19 cellular contexts compared by ENCODE assay signal in genomic region chr11:118059231-118059940, GRCh38. TPM values are rescaled to one million over a fixed set of nuclear protein-coding genes. Genes with fewer than 3 reads are reported as not detected.
DNase-seq lines count a peak whose midpoint lies in the region; ATAC-seq and TF ChIP-seq lines count a peak whose summit lies in the region.
"Had no signal": no experiment of that assay in that cellular context is flagged by ENCODE, and none has a peak within 500 bp of the region (broad histone marks: within the 10 kb centered on the region; RNA-seq: fewer than 3 reads in every experiment).

No MANE protein-coding gene starts in this region.

- POLR2A ChIA-PET in activated CD8-positive, alpha-beta T cell treated with anti-CD3 and anti-CD28 coated beads, Interleukin-2, amount 10 ng/mL, durations not matched to agents 7 days and 5 days (lab: Charles Lee), result no interaction called here
- POLR2A ChIA-PET in activated CD8-positive, alpha-beta T cell treated with anti-CD3 and anti-CD28 coated beads for 36 hours (lab: Charles Lee), result interaction anchor here (1.4 kb wide), 1 partner anchor 16 kb away, joined by 3 read pairs; no protein-coding TSS in a partner anchor
- POLR2A ChIA-PET in HCT116 (lab: Charles Lee), result no interaction called here

- H3K9me3 ChIP-seq in HCT116 (ENCODE audit: control insufficient read depth in 1 of 2, insufficient read depth in 1 of 2, low read depth in 1 of 2, low read length in 2 of 2), result no peaks in the 10 kb centered on the region
- no peaks in the 10 kb centered on the region for H3K9me3 ChIP-seq in neural progenitor cell (ENCODE audit: low read depth)

- DNase-seq in activated CD8-positive, alpha-beta T cell treated with anti-CD3 and anti-CD28 coated beads, Interleukin-2, amount 10 ng/mL, durations not matched to agents 7 days and 5 days, result no peak
- DNase-seq in activated CD8-positive, alpha-beta T cell treated with anti-CD3 and anti-CD28 coated beads for 36 hours, result no peak
- DNase-seq in HCT116 (ENCODE audit: low read depth, low spot score) (no peak), head of caudate nucleus (peak in 40 of 42 donors; percentile 40 to 91 (median 68)), sciatic nerve (ENCODE audit: low spot score) (peak; percentile 33), AG08396 (ENCODE audit: low spot score) (no peak), neural progenitor cell (ENCODE audit: low spot score) (no peak), HPDE6-E6E7 (ENCODE audit: extremely low spot score) (no peak)
- DNase-seq: CD8-positive, alpha-beta memory T cell; DND-41; NCI-H1417; NCI-H1930; NCI-H69 had no signal

- H3K9ac ChIP-seq in HCT116 (ENCODE audit: low read length), result no peak overlapping the region
- H3K9ac ChIP-seq in neural progenitor cell, result no peak overlapping the region

- TF ChIP-seq RAD21 in HCT116 (IDR thresholded peaks at IDR 0.05; ENCODE audit: low read depth), result no peak

- H4K20me1 ChIP-seq in HCT116 (ENCODE audit: insufficient read depth) (no peaks in the 10 kb centered on the region), neural progenitor cell (ENCODE audit: low read depth) (no peaks in the 10 kb centered on the region)

- H3K4me2 ChIP-seq in HCT116 (ENCODE audit: low read length), result no peak overlapping the region
- H3K4me2 ChIP-seq in neural progenitor cell, result no peak overlapping the region

- peaks cover 13% of the 10 kb centered on the region for H3K4me1 Mint-ChIP-seq in activated CD8-positive, alpha-beta T cell treated with anti-CD3 and anti-CD28 coated beads, Interleukin-2, amount 10 ng/mL, durations not matched to agents 7 days and 5 days (ENCODE audit: low read depth)
- H3K4me1 Mint-ChIP-seq in activated CD8-positive, alpha-beta T cell treated with anti-CD3 and anti-CD28 coated beads for 36 hours (ENCODE audit: low read depth), result no peaks in the 10 kb centered on the region
- no peaks in the 10 kb centered on the region for H3K4me1 Mint-ChIP-seq in neural progenitor cell

- peak overlapping the region; percentile 21 for H3K27ac Mint-ChIP-seq in activated CD8-positive, alpha-beta T cell treated with anti-CD3 and anti-CD28 coated beads, Interleukin-2, amount 10 ng/mL, durations not matched to agents 7 days and 5 days
- no peak overlapping the region for H3K27ac Mint-ChIP-seq in activated CD8-positive, alpha-beta T cell treated with anti-CD3 and anti-CD28 coated beads for 36 hours
- H3K27ac Mint-ChIP-seq in neural progenitor cell, result no peak overlapping the region
- H3K27ac Mint-ChIP-seq: CD8-positive, alpha-beta memory T cell had no signal

- no TSS peak for BruUV-seq in HCT116 (replicated peaks; lab: Mats Ljungman, UMichigan)

- H3K4me1 ChIP-seq in HCT116 (ENCODE audit: control insufficient read depth in 1 of 2, insufficient read depth in 2 of 2, low read length in 2 of 2) (peaks cover 0 to 7% of the 10 kb centered on the region in 2 experiments; a peak in 1 of 4 replicates), neural progenitor cell (peaks cover 6% of the 10 kb centered on the region)

- H3K27ac ChIP-seq in HCT116 (ENCODE audit: low read depth, low read length) (no peak overlapping the region), neural progenitor cell (no peak overlapping the region)
- H3K27ac ChIP-seq: 22Rv1, HL-60, RWPE1 had no signal

- RAD21 ChIA-PET in HCT116 (lab: Charles Lee; ENCODE audit: low non-redundant PET in 1 of 2, low total read pairs in 2 of 2, uncharacterized antibody in 2 of 2, unreplicated experiment in 2 of 2), result no interaction called here

- no peaks in the 10 kb centered on the region for H3K79me2 ChIP-seq in HCT116 (ENCODE audit: insufficient read depth, low read length)
- H3K79me2 ChIP-seq in neural progenitor cell (ENCODE audit: low read depth), result no peaks in the 10 kb centered on the region

- no peaks in the 10 kb centered on the region for H3K9me2 ChIP-seq in HCT116 (ENCODE audit: insufficient read depth)

- peaks cover 10% of the 10 kb centered on the region for H3K27me3 Mint-ChIP-seq in activated CD8-positive, alpha-beta T cell treated with anti-CD3 and anti-CD28 coated beads, Interleukin-2, amount 10 ng/mL, durations not matched to agents 7 days and 5 days (ENCODE audit: low read depth)
- H3K27me3 Mint-ChIP-seq in activated CD8-positive, alpha-beta T cell treated with anti-CD3 and anti-CD28 coated beads for 36 hours, result no peaks in the 10 kb centered on the region
- peaks cover 12% of the 10 kb centered on the region for H3K27me3 Mint-ChIP-seq in neural progenitor cell (ENCODE audit: insufficient read depth, low read depth)

- TF ChIP-seq CTCF in activated CD8-positive, alpha-beta T cell treated with anti-CD3 and anti-CD28 coated beads for 36 hours (IDR thresholded peaks at IDR 0.05), result no peak
- no peak for TF ChIP-seq CTCF in HCT116 (IDR thresholded peaks at IDR 0.05 in 2 of 3, conservative IDR thresholded peaks at IDR 0.05 in 1 of 3; ENCODE audit: borderline replicate concordance in 1 of 3, insufficient read depth in 1 of 3, low read depth in 2 of 3, low read length in 2 of 3)
- no peak for TF ChIP-seq CTCF in neural progenitor cell (IDR thresholded peaks at IDR 0.05)

- H2AFZ ChIP-seq in HCT116 (ENCODE audit: low read depth, low read length, poor library complexity, severe bottlenecking), result no peak overlapping the region
- H2AFZ ChIP-seq in neural progenitor cell (replicated peaks), result no peak overlapping the region

- no peak for TF ChIP-seq POLR2A in HCT116 (IDR thresholded peaks at IDR 0.05; ENCODE audit: borderline replicate concordance, extremely low read depth, insufficient read depth, insufficient read length)

- no peak overlapping the region for H3K4me3 ChIP-seq in HCT116 (replicated peaks in 1 of 2; ENCODE audit: low read depth in 1 of 2, low read length in 2 of 2)
- no peak overlapping the region for H3K4me3 ChIP-seq in neural progenitor cell

- intact Hi-C loops in activated CD8-positive, alpha-beta T cell treated with anti-CD3 and anti-CD28 coated beads for 36 hours (cut with micrococcal nuclease), result no loop called here
- intact Hi-C loops in HCT116 (cut with micrococcal nuclease) (no loop called here), head of caudate nucleus (cut with DNase I) (no loop called here), sciatic nerve (cut with DNase I) (no loop called here)

- H3K27me3 ChIP-seq in HCT116 (ENCODE audit: insufficient read depth, low read length) (no peaks in the 10 kb centered on the region), neural progenitor cell (no peaks in the 10 kb centered on the region)

- H3K9me3 Mint-ChIP-seq in activated CD8-positive, alpha-beta T cell treated with anti-CD3 and anti-CD28 coated beads, Interleukin-2, amount 10 ng/mL, durations not matched to agents 7 days and 5 days (ENCODE audit: insufficient read depth), result no peaks in the 10 kb centered on the region
- H3K9me3 Mint-ChIP-seq in activated CD8-positive, alpha-beta T cell treated with anti-CD3 and anti-CD28 coated beads for 36 hours, result no peaks in the 10 kb centered on the region
- no peaks in the 10 kb centered on the region for H3K9me3 Mint-ChIP-seq in neural progenitor cell
- H3K9me3 Mint-ChIP-seq: CD8-positive, alpha-beta memory T cell had no signal

- H3K4me3 Mint-ChIP-seq in activated CD8-positive, alpha-beta T cell treated with anti-CD3 and anti-CD28 coated beads, Interleukin-2, amount 10 ng/mL, durations not matched to agents 7 days and 5 days, result no peak overlapping the region
- H3K4me3 Mint-ChIP-seq in activated CD8-positive, alpha-beta T cell treated with anti-CD3 and anti-CD28 coated beads for 36 hours, result no peak overlapping the region
- H3K4me3 Mint-ChIP-seq in neural progenitor cell, result no peak overlapping the region
- H3K4me3 Mint-ChIP-seq: CD8-positive, alpha-beta memory T cell had no signal

- H3F3A ChIP-seq in neural progenitor cell (ENCODE audit: low read depth), result no peaks in the 10 kb centered on the region

- H3K36me3 ChIP-seq in HCT116 (ENCODE audit: control insufficient read depth in 1 of 2, insufficient read depth in 2 of 2, low read length in 2 of 2), result no peaks in the 10 kb centered on the region
- H3K36me3 ChIP-seq in neural progenitor cell, result no peaks in the 10 kb centered on the region

- no peaks in the 10 kb centered on the region for H3K36me3 Mint-ChIP-seq in activated CD8-positive, alpha-beta T cell treated with anti-CD3 and anti-CD28 coated beads, Interleukin-2, amount 10 ng/mL, durations not matched to agents 7 days and 5 days (ENCODE audit: low read depth)
- H3K36me3 Mint-ChIP-seq in activated CD8-positive, alpha-beta T cell treated with anti-CD3 and anti-CD28 coated beads for 36 hours (ENCODE audit: low read depth), result no peaks in the 10 kb centered on the region
- no peaks in the 10 kb centered on the region for H3K36me3 Mint-ChIP-seq in neural progenitor cell
- H3K36me3 Mint-ChIP-seq: CD8-positive, alpha-beta memory T cell had no signal

- no peak for ATAC-seq in activated CD8-positive, alpha-beta T cell treated with anti-CD3 and anti-CD28 coated beads, Interleukin-2, amount 10 ng/mL, durations not matched to agents 7 days and 5 days
- ATAC-seq in activated CD8-positive, alpha-beta T cell treated with anti-CD3 and anti-CD28 coated beads for 36 hours, result no peak
- ATAC-seq in HCT116, result peak; percentile 25; the same call in 1 of the 2 replicates
- no peak for ATAC-seq in sciatic nerve

- CTCF ChIA-PET in activated CD8-positive, alpha-beta T cell treated with anti-CD3 and anti-CD28 coated beads, Interleukin-2, amount 10 ng/mL, durations not matched to agents 7 days and 5 days (lab: Charles Lee), result interaction anchor here (1.3 to 10.5 kb wide), 4 partner anchors 14 to 252 kb away, joined by 3 to 432 read pairs (median 5); no protein-coding TSS in a partner anchor
- CTCF ChIA-PET in activated CD8-positive, alpha-beta T cell treated with anti-CD3 and anti-CD28 coated beads for 36 hours (lab: Charles Lee), result interaction anchor here (1.4 to 9.8 kb wide), 3 partner anchors 110 to 242 kb away, joined by 3 to 287 read pairs (median 5); no protein-coding TSS in a partner anchor
- CTCF ChIA-PET in HCT116 (lab: Charles Lee), result no interaction called here

TF ChIP-seq in HCT116, 20 proteins besides CTCF, POLR2A, EP300 and RAD21 (continues in another document):
- TF ChIP-seq SRF (IDR thresholded peaks at IDR 0.05; ENCODE audit: low read depth) (no peak), TCF7L2 (IDR thresholded peaks at IDR 0.05; ENCODE audit: borderline replicate concordance, extremely low read depth, insufficient read depth, insufficient read length) (no peak), EZH2phosphoT487 (IDR thresholded peaks at IDR 0.05; ENCODE audit: borderline replicate concordance) (no peak)

RNA-seq across cellular contexts. Expression of gene TMPRSS4, which starts 17.5 kb away (rescaled TPM):
- total RNA-seq in activated CD8-positive, alpha-beta T cell treated with anti-CD3 and anti-CD28 coated beads, Interleukin-2, amount 10 ng/mL, durations not matched to agents 7 days and 5 days, result under 1 TPM; 0.37 to 0.50 TPM
- not detected for total RNA-seq in activated CD8-positive, alpha-beta T cell treated with anti-CD3 and anti-CD28 coated beads for 36 hours
- total RNA-seq in HCT116 (2021; ENCODE audit: unreplicated experiment) (1.5 TPM), sciatic nerve (not detected), neural progenitor cell (ENCODE audit: low replicate concordance) (not detected in 2 replicates)
- 1.9 and 3.4 TPM in 2 replicates for polyA plus RNA-seq in HCT116 (2012)
- total RNA-seq: CD8-positive, alpha-beta memory T cell; SK-MEL-5 had no signal
- polyA plus RNA-seq: AG04450; BJ; CD8-positive, alpha-beta memory T cell had no signal

RNA-seq across cellular contexts. Expression of gene SMIM35, which starts 27.4 kb away (rescaled TPM):
- 1 to 10 TPM; 2.2 to 2.4 TPM for total RNA-seq in activated CD8-positive, alpha-beta T cell treated with anti-CD3 and anti-CD28 coated beads, Interleukin-2, amount 10 ng/mL, durations not matched to agents 7 days and 5 days
- under 1 TPM; 0.27 to 0.32 TPM for total RNA-seq in activated CD8-positive, alpha-beta T cell treated with anti-CD3 and anti-CD28 coated beads for 36 hours
- not detected for total RNA-seq in HCT116 (2021; ENCODE audit: unreplicated experiment)
- not detected in 2 replicates for polyA plus RNA-seq in HCT116 (2012)
- not detected for total RNA-seq in sciatic nerve
- not detected in 2 replicates for total RNA-seq in neural progenitor cell (ENCODE audit: low replicate concordance)
- total RNA-seq: SK-MEL-5 had no signal
- polyA plus RNA-seq: AG04450, BJ had no signal

Comparison
In these comparisons a context has a peak if more than half of its experiments do, and no peak if none do; other contexts are left out.
1. DNase-seq: peak in head of caudate nucleus (40 of 42) and sciatic nerve (single experiment); none in activated CD8-positive, alpha-beta T cell treated with anti-CD3 and anti-CD28 coated beads, Interleukin-2, amount 10 ng/mL, durations not matched to agents 7 days and 5 days (single experiment), activated CD8-positive, alpha-beta T cell treated with anti-CD3 and anti-CD28 coated beads for 36 hours (single experiment), HCT116 (single experiment), AG08396 (single experiment), neural progenitor cell (single experiment) and HPDE6-E6E7 (single experiment).